Comparison of ENCODE assay signal across 8 cellular contexts in the genomic region with DNA sequence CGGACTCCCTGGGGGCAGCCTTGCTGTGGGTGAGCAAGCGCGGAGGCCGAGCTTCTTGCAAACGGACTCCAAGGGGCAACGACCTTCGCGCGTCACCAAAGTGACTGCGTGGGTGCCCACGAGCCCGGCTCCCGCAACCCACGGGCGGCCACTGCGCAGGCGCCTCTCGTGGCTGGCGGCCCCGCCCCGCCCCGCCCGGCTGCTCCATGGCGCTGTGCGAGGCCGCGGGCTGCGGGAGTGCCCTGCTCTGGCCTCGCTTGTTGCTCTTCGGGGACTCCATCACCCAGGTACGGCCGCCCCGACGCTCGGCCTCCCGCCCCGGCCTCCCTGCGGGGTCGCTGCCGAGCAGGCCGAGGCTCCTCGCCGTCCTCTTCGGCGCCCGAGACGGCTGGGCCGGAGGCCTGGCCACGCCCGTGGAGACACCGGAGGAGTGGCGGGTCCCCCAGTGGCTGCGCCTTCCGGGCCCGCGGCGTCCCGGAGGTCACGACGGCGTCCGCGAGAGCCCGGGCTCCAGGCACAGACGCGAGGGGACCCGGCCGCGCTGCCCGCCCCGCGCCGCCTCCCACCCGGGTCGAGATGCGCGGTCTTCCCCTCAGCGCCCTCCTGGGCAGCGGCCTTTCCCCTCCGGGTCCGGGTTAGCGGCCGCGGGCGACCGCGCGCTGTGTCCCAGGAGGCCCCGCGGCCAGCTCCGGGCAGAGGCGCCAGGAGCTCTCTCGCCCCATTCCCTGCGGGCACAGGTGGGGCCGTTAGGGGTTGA. TPM values are rescaled to one million over a fixed set of nuclear protein-coding genes. Genes with fewer than 3 reads are reported as not detected.
A peak's percentile ranks its signal among the peaks of the same experiment; 100 is the strongest.
DNase-seq lines count a peak whose midpoint lies in the region; ATAC-seq and TF ChIP-seq lines count a peak whose summit lies in the region.

A gene with protein sequence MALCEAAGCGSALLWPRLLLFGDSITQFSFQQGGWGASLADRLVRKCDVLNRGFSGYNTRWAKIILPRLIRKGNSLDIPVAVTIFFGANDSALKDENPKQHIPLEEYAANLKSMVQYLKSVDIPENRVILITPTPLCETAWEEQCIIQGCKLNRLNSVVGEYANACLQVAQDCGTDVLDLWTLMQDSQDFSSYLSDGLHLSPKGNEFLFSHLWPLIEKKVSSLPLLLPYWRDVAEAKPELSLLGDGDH (plus strand): TSS at position 191 of the 757 bp plus-strand sequence. CDS start 16 bp downstream, at position 207.

- H3K36me3 ChIP-seq in PC-3 (ENCODE audit: low read depth, low read length) = peaks cover 16% of the 10 kb centered on the region

- no peaks in the 10 kb centered on the region for H3K9me3 Mint-ChIP-seq in activated T-helper 17 cell treated with anti-CD3 and anti-CD28 coated beads, Interleukin-2, amount 50 U/mL, for 72 hours
- H3K9me3 Mint-ChIP-seq in nephron = no peaks in the 10 kb centered on the region
- no peaks in the 10 kb centered on the region for H3K9me3 Mint-ChIP-seq in stimulated activated naive CD8-positive, alpha-beta T cell treated with anti-CD3 and anti-CD28 coated beads, Interleukin-15, Interleukin-2, amounts not matched to agents 100 ng/mL and 50 ng/mL, for 24 hours

- H3K27me3 Mint-ChIP-seq in activated T-helper 17 cell treated with anti-CD3 and anti-CD28 coated beads, Interleukin-2, amount 50 U/mL, for 72 hours = no peaks in the 10 kb centered on the region
- no peaks in the 10 kb centered on the region for H3K27me3 Mint-ChIP-seq in nephron (ENCODE audit: low read depth)
- H3K27me3 Mint-ChIP-seq in stimulated activated naive CD8-positive, alpha-beta T cell treated with anti-CD3 and anti-CD28 coated beads, Interleukin-15, Interleukin-2, amounts not matched to agents 100 ng/mL and 50 ng/mL, for 24 hours = no peaks in the 10 kb centered on the region

- BruUV-seq in PC-3 (replicated peaks; lab: Mats Ljungman, UMichigan) = no TSS peak

- H3K4me3 ChIP-seq in PC-3 (ENCODE audit: low read length) = peak within 1 kb of the TSS; percentile 74

- DNase-seq in Ammon's horn (ENCODE audit: low spot score) (peak; percentile 67), PC-3 (peak; percentile 53), fibroblast of peridontal ligament (ENCODE audit: extremely low read depth) (peak; percentile 24)

- H3K27ac Mint-ChIP-seq in activated T-helper 17 cell treated with anti-CD3 and anti-CD28 coated beads, Interleukin-2, amount 50 U/mL, for 72 hours = peak within 1 kb of the TSS; percentile 85
- peak within 1 kb of the TSS; percentile 45 to 80 (median 72) for H3K27ac Mint-ChIP-seq in nephron
- peak within 1 kb of the TSS; percentile 84 for H3K27ac Mint-ChIP-seq in stimulated activated naive CD8-positive, alpha-beta T cell treated with anti-CD3 and anti-CD28 coated beads, Interleukin-15, Interleukin-2, amounts not matched to agents 100 ng/mL and 50 ng/mL, for 24 hours

- ATAC-seq in GM18907 (IDR thresholded peaks at IDR 0.05; ENCODE audit: unreplicated experiment) (peak; percentile 77), HG03135 (IDR thresholded peaks at IDR 0.05; ENCODE audit: unreplicated experiment) (peak; percentile 71), PC-3 (peak; percentile 85)
- ATAC-seq in activated T-helper 17 cell treated with anti-CD3 and anti-CD28 coated beads, Interleukin-2, amount 50 U/mL, for 72 hours (replicated peaks) = peak; percentile 83

- peak within 1 kb of the TSS; percentile 95 for H3K4me2 ChIP-seq in PC-3 (ENCODE audit: low read length)

- POLR2A ChIA-PET in PC-3 (lab: Charles Lee; ENCODE audit: unreplicated experiment) = no interaction called here

- H3F3A ChIP-seq in PC-3 (ENCODE audit: low read length, unreplicated experiment) = no peaks in the 10 kb centered on the region

- TF ChIP-seq CTCF in PC-3 (conservative IDR thresholded peaks at IDR 0.05; ENCODE audit: low read depth, low read length) (no peak), nephron (IDR thresholded peaks at IDR 0.05; ENCODE audit: unreplicated experiment in 3 of 3) (no peak)

- no peaks in the 10 kb centered on the region for H4K20me1 ChIP-seq in PC-3 (ENCODE audit: low read length)

- peak within 1 kb of the TSS; percentile 85 for H2AFZ ChIP-seq in PC-3 (ENCODE audit: low read length)

- CTCF ChIA-PET in PC-3 (lab: Charles Lee) = interaction anchor here (0.6 kb wide), 1 partner anchor 510 kb away, joined by 4 read pairs; no protein-coding TSS in a partner anchor

- H3K27ac ChIP-seq in PC-3 (ENCODE audit: low read length) = peak within 1 kb of the TSS; percentile 50

- intact Hi-C loops in PC-3 (cut with micrococcal nuclease) = loop anchor here (5.0 kb wide), 1 partner anchor 52 kb away; a partner anchor contains a TSS

- peaks cover 8% of the 10 kb centered on the region; the same call in 1 of the 2 replicates for H3K4me1 ChIP-seq in PC-3 (ENCODE audit: insufficient read depth, low read length)

- no peaks in the 10 kb centered on the region for H3K9me2 ChIP-seq in PC-3 (replicated peaks; ENCODE audit: low read length)

- H3K9ac ChIP-seq in PC-3 (ENCODE audit: low read length) = peak within 1 kb of the TSS; percentile 92

- no peaks in the 10 kb centered on the region for H3K9me3 ChIP-seq in PC-3 (ENCODE audit: low read length)

- peaks cover 30% of the 10 kb centered on the region for H3K79me2 ChIP-seq in PC-3 (ENCODE audit: low read length)

- peak within 1 kb of the TSS; percentile 81 for H3K4me3 Mint-ChIP-seq in activated T-helper 17 cell treated with anti-CD3 and anti-CD28 coated beads, Interleukin-2, amount 50 U/mL, for 72 hours
- H3K4me3 Mint-ChIP-seq in nephron = peak within 1 kb of the TSS; percentile 78 to 92 (median 87)
- H3K4me3 Mint-ChIP-seq in stimulated activated naive CD8-positive, alpha-beta T cell treated with anti-CD3 and anti-CD28 coated beads, Interleukin-15, Interleukin-2, amounts not matched to agents 100 ng/mL and 50 ng/mL, for 24 hours = peak within 1 kb of the TSS; percentile 89

- H3K4me1 Mint-ChIP-seq in activated T-helper 17 cell treated with anti-CD3 and anti-CD28 coated beads, Interleukin-2, amount 50 U/mL, for 72 hours = peaks cover 29% of the 10 kb centered on the region
- peaks cover 18% of the 10 kb centered on the region for H3K4me1 Mint-ChIP-seq in nephron
- H3K4me1 Mint-ChIP-seq in stimulated activated naive CD8-positive, alpha-beta T cell treated with anti-CD3 and anti-CD28 coated beads, Interleukin-15, Interleukin-2, amounts not matched to agents 100 ng/mL and 50 ng/mL, for 24 hours (ENCODE audit: low read depth) = peaks cover 34% of the 10 kb centered on the region

- H3K27me3 ChIP-seq in PC-3 (ENCODE audit: low read length) = no peaks in the 10 kb centered on the region

- H3K36me3 Mint-ChIP-seq in activated T-helper 17 cell treated with anti-CD3 and anti-CD28 coated beads, Interleukin-2, amount 50 U/mL, for 72 hours (ENCODE audit: low read depth) = peaks cover 76% of the 10 kb centered on the region
- H3K36me3 Mint-ChIP-seq in nephron (ENCODE audit: low read depth) = peaks cover 51% of the 10 kb centered on the region
- H3K36me3 Mint-ChIP-seq in stimulated activated naive CD8-positive, alpha-beta T cell treated with anti-CD3 and anti-CD28 coated beads, Interleukin-15, Interleukin-2, amounts not matched to agents 100 ng/mL and 50 ng/mL, for 24 hours (ENCODE audit: low read depth) = peaks cover 54% of the 10 kb centered on the region

RNA-seq across cellular contexts. Expression of the gene that starts here (rescaled TPM):
- 39.3 and 46.8 TPM in 2 replicates for total RNA-seq in PC-3 (2014; rRNA removed)
- total RNA-seq in activated T-helper 17 cell treated with anti-CD3 and anti-CD28 coated beads, Interleukin-2, amount 50 U/mL, for 72 hours = 10 to 100 TPM; 61.2 to 65.1 TPM

Comparison
In these comparisons a context has a peak if more than half of its experiments do, and no peak if none do; other contexts are left out.
1. Peak in every context shown above with its lines: DNase-seq, ATAC-seq, H3K4me3 ChIP-seq and H3K27ac ChIP-seq.